15 cellular contexts compared by ENCODE assay signal in the genomic region with DNA sequence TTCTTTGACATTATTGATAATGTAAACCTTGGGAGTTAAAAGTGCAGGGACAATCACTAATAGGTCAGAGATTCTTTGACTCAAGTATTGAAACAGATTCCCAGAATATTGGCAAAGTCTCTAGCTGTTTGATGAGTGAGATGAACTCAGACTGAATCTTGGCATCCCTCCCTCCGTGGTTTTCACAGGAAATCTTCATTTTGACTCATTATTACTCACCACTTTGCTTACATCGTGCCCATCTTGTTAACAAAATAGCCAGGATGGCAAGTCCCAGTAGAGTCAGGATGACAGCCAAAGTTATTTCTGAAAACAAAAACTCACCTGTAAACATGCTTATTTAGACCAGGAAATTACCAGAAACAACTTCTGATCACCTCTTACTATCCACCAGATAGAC. TPM values are rescaled to one million over a fixed set of nuclear protein-coding genes. Genes with fewer than 3 reads are reported as not detected.
A peak's percentile ranks its signal among the peaks of the same experiment; 100 is the strongest.
DNase-seq lines count a peak whose midpoint lies in the region; TF ChIP-seq lines count a peak whose summit lies in the region.
"Had no signal": no experiment of that assay in that cellular context is flagged by ENCODE, and none has a peak within 500 bp of the region (broad histone marks: within the 10 kb centered on the region; RNA-seq: fewer than 3 reads in every experiment).

No MANE protein-coding gene starts in this region.

- no peak overlapping the region for H2BK5ac ChIP-seq in mesenchymal stem cell (ENCODE audit: low read depth, low read length, poor library complexity, severe bottlenecking)

- no peak overlapping the region for H3K23ac ChIP-seq in mesenchymal stem cell (ENCODE audit: low read length in 2 of 2)

- under 1% methylated on average over 2 of the region's 2 CpGs for WGBS in mesenchymal stem cell
- WGBS in testis, 2 donors = 42 to 61% methylated on average over 2 of the region's 2 CpGs

- no peak overlapping the region for H4K8ac ChIP-seq in mesenchymal stem cell (ENCODE audit: low read length)

- H2BK15ac ChIP-seq in mesenchymal stem cell (ENCODE audit: low read depth, poor library complexity, severe bottlenecking) = no peak overlapping the region

- no peak overlapping the region for H2AK5ac ChIP-seq in mesenchymal stem cell (ENCODE audit: low read length, severe bottlenecking)

- no peaks in the 10 kb centered on the region for H3K79me1 ChIP-seq in mesenchymal stem cell (replicated peaks; ENCODE audit: low read length, poor library complexity, severe bottlenecking)

- H3K27me3 ChIP-seq in brain microvascular endothelial cell (replicated peaks) (no peaks in the 10 kb centered on the region), mesenchymal stem cell (ENCODE audit: control insufficient read depth in 1 of 2, insufficient read depth in 1 of 2, low read length in 2 of 2) (no peaks in the 10 kb centered on the region), testis (no peaks in the 10 kb centered on the region)
- H3K27me3 ChIP-seq: gastroesophageal sphincter had no signal

- TF ChIP-seq CTCF in brain microvascular endothelial cell (IDR thresholded peaks at IDR 0.05; ENCODE audit: low read depth, low read length, missing control alignments) (no peak), testis (IDR thresholded peaks at IDR 0.05) (no peak)

- H3K4ac ChIP-seq in mesenchymal stem cell (ENCODE audit: low read depth in 1 of 2, low read length in 2 of 2) = no peak overlapping the region

- no peak for TF ChIP-seq POLR2A in testis (IDR thresholded peaks at IDR 0.05)

- peak; percentile 21 for DNase-seq in CD1c-positive myeloid dendritic cell (ENCODE audit: extremely low spot score)
- DNase-seq in HK-2 (ENCODE audit: unreplicated experiment) = peak; percentile 30
- DNase-seq in brain microvascular endothelial cell = peak; percentile 83
- peak; percentile 83 for DNase-seq in mesenchymal stem cell
- no peak for DNase-seq in LoVo (ENCODE audit: low spot score)
- DNase-seq in testis = no peak
- DNase-seq in effector CD4-positive, alpha-beta T cell = no peak
- DNase-seq: activated CD4-positive, alpha-beta T cell treated with anti-CD3 and anti-CD28 coated beads, Interleukin-2, amount 50 U/mL, for 1 hour; anterior cingulate cortex; GOT3; NCI-H526 treated with DMSO at 0.1 percent for 48 hours had no signal

- H3K4me3 ChIP-seq in brain microvascular endothelial cell (ENCODE audit: low read depth, low read length) (no peak overlapping the region), mesenchymal stem cell (ENCODE audit: insufficient read depth in 1 of 2, low read depth in 1 of 2, low read length in 2 of 2) (no peak overlapping the region), testis (no peak overlapping the region)
- H3K4me3 ChIP-seq: gastroesophageal sphincter, SK-N-MC, thoracic aorta had no signal

- H3K4me2 ChIP-seq in mesenchymal stem cell (ENCODE audit: low read length, poor library complexity, severe bottlenecking) = no peak overlapping the region

- no peak overlapping the region for H2BK12ac ChIP-seq in mesenchymal stem cell (ENCODE audit: low read length in 2 of 2)

- H3K18ac ChIP-seq in mesenchymal stem cell (ENCODE audit: low read depth in 1 of 2, low read length in 2 of 2) = no peak overlapping the region

- H3K36me3 ChIP-seq in brain microvascular endothelial cell (replicated peaks) (no peaks in the 10 kb centered on the region), mesenchymal stem cell (ENCODE audit: control insufficient read depth in 1 of 2, insufficient read depth in 2 of 2, low read depth in 1 of 2, low read length in 2 of 2) (no peaks in the 10 kb centered on the region), testis (ENCODE audit: low read depth, missing control alignments) (no peaks in the 10 kb centered on the region)
- H3K36me3 ChIP-seq: gastroesophageal sphincter, thoracic aorta had no signal

- H3K9me3 ChIP-seq in mesenchymal stem cell (ENCODE audit: control insufficient read depth, low read length) (no peaks in the 10 kb centered on the region), testis (no peaks in the 10 kb centered on the region)
- H3K9me3 ChIP-seq: gastroesophageal sphincter, thoracic aorta had no signal

- H3K27ac ChIP-seq in brain microvascular endothelial cell (peak overlapping the region; percentile 14), mesenchymal stem cell (ENCODE audit: low read length, poor library complexity, severe bottlenecking) (no peak overlapping the region), testis (no peak overlapping the region)
- H3K27ac ChIP-seq: gastroesophageal sphincter, parathyroid adenoma, SK-N-MC, thoracic aorta had no signal

- intact Hi-C loops in testis (cut with DNase I; ENCODE audit: low total_unique reads) = no loop called here

- no peak overlapping the region for H4K91ac ChIP-seq in mesenchymal stem cell (ENCODE audit: low read length)

- H3K4me1 ChIP-seq in mesenchymal stem cell (ENCODE audit: control insufficient read depth, insufficient read depth, low read depth, low read length) (no peaks in the 10 kb centered on the region), testis (no peaks in the 10 kb centered on the region)
- H3K4me1 ChIP-seq: gastroesophageal sphincter, parathyroid adenoma had no signal

- in situ Hi-C loops in brain microvascular endothelial cell (cut with HindIII; ENCODE audit: low pct_ligation_motif_present, low sequenced_read_pairs) = no loop called here

- no peak overlapping the region for H3K9ac ChIP-seq in mesenchymal stem cell (ENCODE audit: low read length)
- H3K9ac ChIP-seq: parathyroid adenoma had no signal

- H2AFZ ChIP-seq in mesenchymal stem cell (ENCODE audit: low read depth, low read length) = no peak overlapping the region
- H2AFZ ChIP-seq: parathyroid adenoma had no signal

- H3K14ac ChIP-seq in mesenchymal stem cell (ENCODE audit: low read length in 2 of 2) = no peak overlapping the region

- no peak overlapping the region for H2BK120ac ChIP-seq in mesenchymal stem cell (ENCODE audit: low read depth, low read length)

RNA-seq across cellular contexts. Expression of a gene that starts 2.0 kb away (rescaled TPM):
- 0.03 TPM for polyA plus RNA-seq in mesenchymal stem cell (2013, experiment 1 of 2)
- not detected for polyA plus RNA-seq in mesenchymal stem cell (2013, experiment 2 of 2)
- total RNA-seq in testis = 10 to 100 TPM; 11.8 to 18.4 TPM
- polyA plus RNA-seq in testis (ENCODE audit: insufficient read depth, low read depth, low replicate concordance) = 21.0 TPM
- total RNA-seq: gastroesophageal sphincter, thoracic aorta had no signal

RNA-seq across cellular contexts. Expression of a gene that starts 37.3 kb away (rescaled TPM):
- not detected for polyA plus RNA-seq in mesenchymal stem cell (2013, experiment 1 of 2)
- polyA plus RNA-seq in mesenchymal stem cell (2013, experiment 2 of 2) = not detected
- under 1 TPM in 1 of 2 donors, not detected in 1; 0.74 TPM for total RNA-seq in testis
- polyA plus RNA-seq in testis (ENCODE audit: insufficient read depth, low read depth, low replicate concordance) = not detected
- total RNA-seq: gastroesophageal sphincter, thoracic aorta had no signal

Comparison
In these comparisons a context has a peak if more than half of its experiments do, and no peak if none do; other contexts are left out.
1. DNase-seq: peak in CD1c-positive myeloid dendritic cell (single experiment), HK-2 (single experiment), brain microvascular endothelial cell (single experiment) and mesenchymal stem cell (single experiment); none in LoVo (single experiment), testis (single experiment) and effector CD4-positive, alpha-beta T cell (single experiment).